Comparison of ENCODE assay signal across 15 cellular contexts in genomic region chr2:10353931-10354330, GRCh38.
"Had no signal": no experiment of that assay in that cellular context is flagged by ENCODE, and none has a peak within 500 bp of the region (broad histone marks: within the 10 kb centered on the region; RNA-seq: fewer than 3 reads in every experiment).

No MANE protein-coding gene starts in this region.

- ATAC-seq: activated T-cell treated with anti-CD3 and anti-CD28 coated beads, Interleukin-2, amount 50 U/mL, for 72 hours; pancreas had no signal

- H3K27ac ChIP-seq: dorsolateral prefrontal cortex, neural progenitor cell, pancreas, tibial nerve had no signal

- DNase-seq: activated CD4-positive, alpha-beta T cell treated with anti-CD3 and anti-CD28 coated beads, Interleukin-2, amount 50 U/mL, for 4 hours; activated CD4-positive, CD25-positive, alpha-beta regulatory T cell; activated T-cell treated with anti-CD3 and anti-CD28 coated beads, Interleukin-2, amount 50 U/mL, for 72 hours; dorsolateral prefrontal cortex; endodermal cell; midbrain; sigmoid colon; stimulated activated CD4-positive, alpha-beta T cell treated with anti-CD3 and anti-CD28 coated beads, Interleukin-1b, Interleukin-23, amount 100 ng/mL, for 48 hours; T-helper 2 cell had no signal

- H3K9me3 Mint-ChIP-seq: activated T-cell treated with anti-CD3 and anti-CD28 coated beads, Interleukin-2, amount 50 U/mL, for 72 hours; endodermal cell; neural progenitor cell had no signal

- H3K4me1 ChIP-seq: neural progenitor cell, tibial nerve had no signal

- H3K27ac Mint-ChIP-seq: activated T-cell treated with anti-CD3 and anti-CD28 coated beads, Interleukin-2, amount 50 U/mL, for 72 hours; endodermal cell had no signal

- H2AFZ ChIP-seq: neural progenitor cell had no signal

- FAIRE-seq: islet of Langerhans, pancreas, TTC549 had no signal

- H3K27me3 ChIP-seq: dorsolateral prefrontal cortex, neural progenitor cell, pancreas, sigmoid colon, tibial nerve had no signal

- H3K9ac ChIP-seq: neural progenitor cell had no signal

- H3K4me3 Mint-ChIP-seq: activated T-cell treated with anti-CD3 and anti-CD28 coated beads, Interleukin-2, amount 50 U/mL, for 72 hours; endodermal cell; neural progenitor cell had no signal

- H3K36me3 ChIP-seq: neural progenitor cell, pancreas, sigmoid colon had no signal

- H3K4me3 ChIP-seq: dorsolateral prefrontal cortex, lung, neural progenitor cell, pancreas, sigmoid colon, tibial nerve had no signal

- H3K9me3 ChIP-seq: pancreas, sigmoid colon, tibial nerve had no signal

- H3K4me2 ChIP-seq: neural progenitor cell had no signal
